ENCODE assay signal across 8 cellular contexts in genomic region chr2:105744091-105744908, GRCh38. TPM values are rescaled to one million over a fixed set of nuclear protein-coding genes. Genes with fewer than 3 reads are reported as not detected.
DNase-seq lines count a peak whose midpoint lies in the region; ATAC-seq and TF ChIP-seq lines count a peak whose summit lies in the region.

No MANE protein-coding gene starts in this region.

- H3K9me3 Mint-ChIP-seq in IgD-negative memory B cell, result no peaks in the 10 kb centered on the region
- peaks cover 0 to 6% (median 0%) of the 10 kb centered on the region in 3 donors for H3K9me3 Mint-ChIP-seq in T-cell

- H3K4me3 ChIP-seq in body of pancreas (peak overlapping the region; percentile 23 to 78), iPS-15b (ENCODE audit: low read depth, low read length) (peak overlapping the region; percentile 47), skeletal muscle tissue (ENCODE audit: low read length in 3 of 3) (peak overlapping the region; percentile 50 to 63 (median 59))

- H3K27ac Mint-ChIP-seq in IgD-negative memory B cell, result peak overlapping the region; percentile 83 to 93 (median 87)
- peak overlapping the region; percentile 95 to 100 for H3K27ac Mint-ChIP-seq in T-cell

- H3K9ac ChIP-seq in iPS-15b (ENCODE audit: low read depth, low read length) (no peak overlapping the region), skeletal muscle tissue (ENCODE audit: low read depth in 1 of 3, low read length in 3 of 3) (peak overlapping the region; percentile 7 to 57 (median 51))

- H3K36me3 Mint-ChIP-seq in IgD-negative memory B cell, result no peaks in the 10 kb centered on the region
- H3K36me3 Mint-ChIP-seq in T-cell, result peaks cover 6% of the 10 kb centered on the region

- DNase-seq in GM03348 (ENCODE audit: low spot score) (peak; percentile 96), T-cell (peak in 33 of 34 experiments; percentile 44 to 77 (median 65)), body of pancreas (peak; percentile 60 to 70 (median 65)), middle frontal gyrus (ENCODE audit: extremely low spot score, low spot score) (no peak)

- H3K4me3 Mint-ChIP-seq in IgD-negative memory B cell (peak overlapping the region; percentile 83 to 94 (median 92)), T-cell (peak overlapping the region; percentile 78 to 89 (median 88))

- H3K4me1 ChIP-seq in body of pancreas (peaks cover 34% of the 10 kb centered on the region), iPS-15b (ENCODE audit: control insufficient read depth, insufficient read depth, low read length) (peaks cover 3% of the 10 kb centered on the region), skeletal muscle tissue (ENCODE audit: control insufficient read depth in 3 of 3, insufficient read depth in 3 of 3, low read length in 3 of 3) (peaks cover 31 to 44% (median 37%) of the 10 kb centered on the region in 3 donors)

- H3K27me3 Mint-ChIP-seq in IgD-negative memory B cell, result no peaks in the 10 kb centered on the region
- H3K27me3 Mint-ChIP-seq in T-cell, result no peaks in the 10 kb centered on the region

- 3 to 17% methylated on average over 14 to 62 of the region's 75 CpGs for WGBS in body of pancreas, 2 donors

- POLR2A ChIA-PET in T-cell (lab: Charles Lee), result interaction anchor here (0.5 to 1.3 kb wide), 2 partner anchors 10 to 471 kb away, joined by 4 to 7 read pairs; no protein-coding TSS in a partner anchor

- no peak for TF ChIP-seq CTCF in body of pancreas (IDR thresholded peaks at IDR 0.05)

- peak; percentile 19 to 40 (median 29) for TF ChIP-seq POLR2A in body of pancreas (IDR thresholded peaks at IDR 0.05)

- H3K36me3 ChIP-seq in body of pancreas (replicated peaks in 1 of 2; ENCODE audit: insufficient read depth in 1 of 2, low read depth in 2 of 2) (no peaks in the 10 kb centered on the region), iPS-15b (ENCODE audit: control insufficient read depth, insufficient read depth, low read length) (no peaks in the 10 kb centered on the region), skeletal muscle tissue (ENCODE audit: control insufficient read depth in 3 of 3, insufficient read depth in 3 of 3, low read length in 3 of 3) (no peaks in the 10 kb centered on the region)

- ATAC-seq in GM21576 (IDR thresholded peaks at IDR 0.05; ENCODE audit: unreplicated experiment) (peak; percentile 65), T-cell (replicated peaks in 1 of 4) (peak; percentile 80 to 86 (median 82)), body of pancreas (peak; percentile 83)

- H3K27me3 ChIP-seq in body of pancreas, result no peaks in the 10 kb centered on the region
- H3K27me3 ChIP-seq in iPS-15b (ENCODE audit: control insufficient read depth, insufficient read depth, low read length), result peaks cover 9% of the 10 kb centered on the region
- H3K27me3 ChIP-seq in skeletal muscle tissue (ENCODE audit: control insufficient read depth in 3 of 3, insufficient read depth in 3 of 3, low read length in 3 of 3), result no peaks in the 10 kb centered on the region

- H3K4me1 Mint-ChIP-seq in IgD-negative memory B cell (peaks cover 31 to 56% (median 49%) of the 10 kb centered on the region in 3 donors), T-cell (peaks cover 78 to 87% (median 79%) of the 10 kb centered on the region in 3 donors)

- intact Hi-C loops in body of pancreas (cut with DNase I), result no loop called here

- CTCF ChIA-PET in T-cell (lab: Charles Lee), result interaction anchor here in 1 of 2 donors (0.7 to 1.3 kb wide), 2 partner anchors 12 to 20 kb away, joined by 3 to 4 read pairs; no protein-coding TSS in a partner anchor

- peak overlapping the region; percentile 73 to 94 (median 85) for H3K27ac ChIP-seq in body of pancreas
- peak overlapping the region; percentile 74 for H3K27ac ChIP-seq in skeletal muscle tissue (ENCODE audit: low read depth, low read length)

- no peaks in the 10 kb centered on the region for H3K9me3 ChIP-seq in body of pancreas
- no peaks in the 10 kb centered on the region for H3K9me3 ChIP-seq in iPS-15b (ENCODE audit: control insufficient read depth, insufficient read depth, low read length)
- no peaks in the 10 kb centered on the region for H3K9me3 ChIP-seq in skeletal muscle tissue (ENCODE audit: control insufficient read depth in 3 of 3, low read length in 3 of 3)

RNA-seq across cellular contexts. Expression of gene NCK2, which starts 0.4 kb away (rescaled TPM):
- polyA plus RNA-seq in IgD-negative memory B cell, result 19.6 TPM
- total RNA-seq in T-cell, result 100 to 1,000 TPM in 4 of 5 donors, 10 to 100 TPM in 1; 97.7 to 154 (median 120) TPM
- total RNA-seq in body of pancreas, result 10 to 100 TPM; 36.6 to 42.8 TPM
- total RNA-seq in skeletal muscle tissue, result 42.3 TPM
